ENCODE assay signal across 19 cellular contexts in the genomic region with DNA sequence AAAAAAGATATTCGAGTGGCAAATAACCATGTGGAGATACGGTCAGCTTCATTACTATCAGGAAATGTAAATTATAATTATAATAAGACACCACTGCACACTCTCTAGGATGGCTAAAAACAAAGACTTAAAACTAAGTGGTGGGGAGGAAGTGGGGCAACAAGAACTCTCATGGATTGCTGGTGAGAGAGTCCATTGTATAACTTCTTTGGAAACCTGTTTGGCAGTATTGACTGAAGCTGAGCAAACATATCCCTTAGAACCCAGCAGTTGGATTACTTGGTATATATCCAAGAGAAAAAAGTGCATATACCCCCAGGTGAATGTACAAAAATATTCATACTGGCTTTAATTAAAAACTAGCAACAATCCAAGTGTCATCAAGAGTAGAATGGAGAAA.
DNase-seq lines count a peak whose midpoint lies in the region; ATAC-seq lines count a peak whose summit lies in the region.
"Had no signal": no experiment of that assay in that cellular context is flagged by ENCODE, and none has a peak within 500 bp of the region (broad histone marks: within the 10 kb centered on the region; RNA-seq: fewer than 3 reads in every experiment).

No MANE protein-coding gene starts in this region.

- intact Hi-C loops in left colon (cut with DNase I, micrococcal nuclease): no loop called here

- peak; percentile 5 for DNase-seq in NCI-H2196 (lab: John Stamatoyannopoulos, UW; ENCODE audit: unreplicated experiment)
- DNase-seq in NCI-H2196 treated with DMSO at 0.1 percent for 48 hours (lab: John Stamatoyannopoulos, UW; ENCODE audit: unreplicated experiment): no peak
- DNase-seq in NCI-H2029 (lab: John Stamatoyannopoulos, UW): peak; percentile 29
- DNase-seq in NCI-H748 treated with DMSO at 0.1 percent for 48 hours (lab: John Stamatoyannopoulos, UW): peak; percentile 20
- no peak for DNase-seq in left colon
- no peak for DNase-seq in NCI-H446 treated with DMSO at 0.1 percent for 48 hours (lab: John Stamatoyannopoulos, UW)
- no peak for DNase-seq in GM19238 (ENCODE audit: insufficient read length, low spot score)
- DNase-seq in dermis blood vessel endothelial cell: no peak
- DNase-seq: BE2C; Caco-2; CD4-positive, CD25-positive, alpha-beta regulatory T cell; GOT3; NCI-H1436 treated with DMSO at 0.1 percent for 48 hours; NCI-H2081 treated with DMSO at 0.1 percent for 48 hours; NCI-H446; SW 1271; T-helper 2 cell had no signal

- peak; percentile 95 for ATAC-seq in left colon
- ATAC-seq: K562, Panc1 had no signal

Comparison
In these comparisons a context has a peak if more than half of its experiments do, and no peak if none do; other contexts are left out.
1. DNase-seq: peak in NCI-H2196 (single experiment), NCI-H2029 (single experiment) and NCI-H748 treated with DMSO at 0.1 percent for 48 hours (single experiment); none in NCI-H2196 treated with DMSO at 0.1 percent for 48 hours (single experiment), left colon (0 of 2), NCI-H446 treated with DMSO at 0.1 percent for 48 hours (single experiment), GM19238 (single experiment) and dermis blood vessel endothelial cell (single experiment).